In genomic region chr6:34696189-34696738, GRCh38 we compare ENCODE assay signal across 8 cellular contexts. TPM values are rescaled to one million over a fixed set of nuclear protein-coding genes. Genes with fewer than 3 reads are reported as not detected.
DNase-seq lines count a peak whose midpoint lies in the region; ATAC-seq and TF ChIP-seq lines count a peak whose summit lies in the region.

No MANE protein-coding gene starts in this region.

- CTCF ChIA-PET in WTC11 (lab: Charles Lee): interaction anchor here (0.8 to 1.3 kb wide), 3 partner anchors 11 to 61 kb away, joined by 3 to 5 read pairs (median 4); partner anchors contain the start of gene SNRPC

- TF ChIP-seq CTCF in BE2C (IDR thresholded peaks at IDR 0.05; ENCODE audit: low read depth, low read length) (no peak), WTC11 (IDR thresholded peaks at IDR 0.05) (no peak), foreskin keratinocyte (conservative IDR thresholded peaks at IDR 0.05) (no peak), osteocyte (IDR thresholded peaks at IDR 0.05) (no peak)

- no peak overlapping the region for H3K27ac Mint-ChIP-seq in WTC11
- peak overlapping the region; percentile 81 for H3K27ac Mint-ChIP-seq in osteocyte (ENCODE audit: unreplicated experiment)

- H3K27me3 ChIP-seq in BE2C: no peaks in the 10 kb centered on the region
- no peaks in the 10 kb centered on the region for H3K27me3 ChIP-seq in foreskin keratinocyte

- H3K4me1 Mint-ChIP-seq in WTC11 (peaks cover 24% of the 10 kb centered on the region), osteocyte (ENCODE audit: unreplicated experiment) (peaks cover 30% of the 10 kb centered on the region)

- peak overlapping the region; percentile 97 for H3K4me3 Mint-ChIP-seq in WTC11
- peak overlapping the region; percentile 97 for H3K4me3 Mint-ChIP-seq in osteocyte (ENCODE audit: unreplicated experiment)

- POLR2A ChIA-PET in WTC11 (lab: Charles Lee): interaction anchor here (0.6 to 0.8 kb wide), 2 partner anchors 19 to 348 kb away, joined by 3 read pairs; no protein-coding TSS in a partner anchor

- no peak for DNase-seq in BE2C
- no peak for DNase-seq in WTC11 (ENCODE audit: low spot score)
- no peak for DNase-seq in foreskin keratinocyte
- peak; percentile 88 for DNase-seq in osteocyte (ENCODE audit: extremely low spot score, unreplicated experiment)
- no peak for DNase-seq in cerebellum (ENCODE audit: low spot score)
- no peak for DNase-seq in KG1 (lab: John Stamatoyannopoulos, UW)

- H3K4me1 ChIP-seq in BE2C (peaks cover 3% of the 10 kb centered on the region; the same call in 1 of the 2 replicates), foreskin keratinocyte (no peaks in the 10 kb centered on the region)

- no peaks in the 10 kb centered on the region for H3K9me3 Mint-ChIP-seq in WTC11
- H3K9me3 Mint-ChIP-seq in osteocyte (ENCODE audit: unreplicated experiment): no peaks in the 10 kb centered on the region

- H3K9me3 ChIP-seq in BE2C: no peaks in the 10 kb centered on the region

- no peaks in the 10 kb centered on the region for H3K36me3 Mint-ChIP-seq in WTC11
- H3K36me3 Mint-ChIP-seq in osteocyte (ENCODE audit: unreplicated experiment): no peaks in the 10 kb centered on the region

- peak overlapping the region; percentile 92 for H3K4me3 ChIP-seq in BE2C (ENCODE audit: low read depth, low read length)

- ATAC-seq in GM19035 (IDR thresholded peaks at IDR 0.05; ENCODE audit: unreplicated experiment) (peak; percentile 24), HG03196 (IDR thresholded peaks at IDR 0.05; ENCODE audit: unreplicated experiment) (peak; percentile 32), WTC11 (peak; percentile 62), foreskin keratinocyte (peak; percentile 53)

- H3K27me3 Mint-ChIP-seq in WTC11 (ENCODE audit: low read depth): no peaks in the 10 kb centered on the region; the same call in 1 of the 2 replicates
- H3K27me3 Mint-ChIP-seq in osteocyte (ENCODE audit: unreplicated experiment): no peaks in the 10 kb centered on the region

- H3K36me3 ChIP-seq in BE2C: no peaks in the 10 kb centered on the region

- peak overlapping the region; percentile 79 for H3K27ac ChIP-seq in foreskin keratinocyte

TF ChIP-seq in WTC11, 78 proteins besides CTCF, POLR2A, EP300 and RAD21 (continues in another document):
- TF ChIP-seq NR1H2 (CRISPR knock-in tag; IDR thresholded peaks at IDR 0.05) (no peak), PRDM15 (CRISPR knock-in tag; IDR thresholded peaks at IDR 0.05) (no peak), E2F1 (CRISPR knock-in tag; IDR thresholded peaks at IDR 0.05) (no peak), NFYB (CRISPR knock-in tag; conservative IDR thresholded peaks at IDR 0.05; ENCODE audit: low read depth) (no peak), ZNF396 (CRISPR knock-in tag; IDR thresholded peaks at IDR 0.05; ENCODE audit: borderline replicate concordance) (no peak), NFATC4 (CRISPR knock-in tag; IDR thresholded peaks at IDR 0.05) (no peak), JAZF1 (CRISPR knock-in tag; IDR thresholded peaks at IDR 0.05) (no peak), ZNF423 (CRISPR knock-in tag; IDR thresholded peaks at IDR 0.05) (no peak), MYBL2 (CRISPR knock-in tag; IDR thresholded peaks at IDR 0.05) (peak; percentile 37; the same call in 1 of the 2 replicates), ZNF121 (CRISPR knock-in tag; IDR thresholded peaks at IDR 0.05) (no peak), FOXK1 (CRISPR knock-in tag; IDR thresholded peaks at IDR 0.05) (no peak), TEAD1 (CRISPR knock-in tag; IDR thresholded peaks at IDR 0.05) (no peak), ELF4 (CRISPR knock-in tag; IDR thresholded peaks at IDR 0.05; ENCODE audit: low read depth) (no peak), MXD4 (CRISPR knock-in tag; IDR thresholded peaks at IDR 0.05; ENCODE audit: borderline replicate concordance) (no peak)
- TF ChIP-seq, protein P1, sequence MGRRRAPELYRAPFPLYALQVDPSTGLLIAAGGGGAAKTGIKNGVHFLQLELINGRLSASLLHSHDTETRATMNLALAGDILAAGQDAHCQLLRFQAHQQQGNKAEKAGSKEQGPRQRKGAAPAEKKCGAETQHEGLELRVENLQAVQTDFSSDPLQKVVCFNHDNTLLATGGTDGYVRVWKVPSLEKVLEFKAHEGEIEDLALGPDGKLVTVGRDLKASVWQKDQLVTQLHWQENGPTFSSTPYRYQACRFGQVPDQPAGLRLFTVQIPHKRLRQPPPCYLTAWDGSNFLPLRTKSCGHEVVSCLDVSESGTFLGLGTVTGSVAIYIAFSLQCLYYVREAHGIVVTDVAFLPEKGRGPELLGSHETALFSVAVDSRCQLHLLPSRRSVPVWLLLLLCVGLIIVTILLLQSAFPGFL (CRISPR knock-in tag; IDR thresholded peaks at IDR 0.05; ENCODE audit: borderline replicate concordance): no peak
- TF ChIP-seq, protein P2, sequence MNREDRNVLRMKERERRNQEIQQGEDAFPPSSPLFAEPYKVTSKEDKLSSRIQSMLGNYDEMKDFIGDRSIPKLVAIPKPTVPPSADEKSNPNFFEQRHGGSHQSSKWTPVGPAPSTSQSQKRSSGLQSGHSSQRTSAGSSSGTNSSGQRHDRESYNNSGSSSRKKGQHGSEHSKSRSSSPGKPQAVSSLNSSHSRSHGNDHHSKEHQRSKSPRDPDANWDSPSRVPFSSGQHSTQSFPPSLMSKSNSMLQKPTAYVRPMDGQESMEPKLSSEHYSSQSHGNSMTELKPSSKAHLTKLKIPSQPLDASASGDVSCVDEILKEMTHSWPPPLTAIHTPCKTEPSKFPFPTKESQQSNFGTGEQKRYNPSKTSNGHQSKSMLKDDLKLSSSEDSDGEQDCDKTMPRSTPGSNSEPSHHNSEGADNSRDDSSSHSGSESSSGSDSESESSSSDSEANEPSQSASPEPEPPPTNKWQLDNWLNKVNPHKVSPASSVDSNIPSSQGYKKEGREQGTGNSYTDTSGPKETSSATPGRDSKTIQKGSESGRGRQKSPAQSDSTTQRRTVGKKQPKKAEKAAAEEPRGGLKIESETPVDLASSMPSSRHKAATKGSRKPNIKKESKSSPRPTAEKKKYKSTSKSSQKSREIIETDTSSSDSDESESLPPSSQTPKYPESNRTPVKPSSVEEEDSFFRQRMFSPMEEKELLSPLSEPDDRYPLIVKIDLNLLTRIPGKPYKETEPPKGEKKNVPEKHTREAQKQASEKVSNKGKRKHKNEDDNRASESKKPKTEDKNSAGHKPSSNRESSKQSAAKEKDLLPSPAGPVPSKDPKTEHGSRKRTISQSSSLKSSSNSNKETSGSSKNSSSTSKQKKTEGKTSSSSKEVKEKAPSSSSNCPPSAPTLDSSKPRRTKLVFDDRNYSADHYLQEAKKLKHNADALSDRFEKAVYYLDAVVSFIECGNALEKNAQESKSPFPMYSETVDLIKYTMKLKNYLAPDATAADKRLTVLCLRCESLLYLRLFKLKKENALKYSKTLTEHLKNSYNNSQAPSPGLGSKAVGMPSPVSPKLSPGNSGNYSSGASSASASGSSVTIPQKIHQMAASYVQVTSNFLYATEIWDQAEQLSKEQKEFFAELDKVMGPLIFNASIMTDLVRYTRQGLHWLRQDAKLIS (CRISPR knock-in tag; IDR thresholded peaks at IDR 0.05; ENCODE audit: borderline replicate concordance): no peak

RNA-seq across cellular contexts. Expression of gene ILRUN, which starts 0.3 kb away (rescaled TPM):
- polyA plus RNA-seq in BE2C (2012; ENCODE audit: insufficient read depth, insufficient read length, low read depth): 38.0 TPM
- total RNA-seq in WTC11 (2021): 60.4 to 75.5 TPM (median 63.9 TPM) in 3 replicates
- total RNA-seq in foreskin keratinocyte: 64.5 and 64.9 TPM in 2 replicates
- 41.3 and 45.0 TPM in 2 replicates for polyA plus RNA-seq in foreskin keratinocyte
- 47.3 and 50.2 TPM in 2 replicates for total RNA-seq in osteocyte
- 19.2 TPM for total RNA-seq in cerebellum
